In genomic region chr7:112898432-112899290, GRCh38 we compare ENCODE assay signal across 8 cellular contexts.
A peak's percentile ranks its signal among the peaks of the same experiment; 100 is the strongest.
DNase-seq lines count a peak whose midpoint lies in the region; ATAC-seq and TF ChIP-seq lines count a peak whose summit lies in the region.

No MANE protein-coding gene starts in this region.

- no peaks in the 10 kb centered on the region for H3K27me3 ChIP-seq in hepatocyte

- H3K79me2 ChIP-seq in hepatocyte = peaks cover 66% of the 10 kb centered on the region

- no peak overlapping the region for H2AFZ ChIP-seq in hepatocyte

- H3K9me3 ChIP-seq in hepatocyte (ENCODE audit: low read depth) = peaks cover 9% of the 10 kb centered on the region

- no peaks in the 10 kb centered on the region for H3K4me1 ChIP-seq in hepatocyte (ENCODE audit: insufficient read depth)

- peak; percentile 83 for ATAC-seq in HG03521 (IDR thresholded peaks at IDR 0.05; ENCODE audit: unreplicated experiment)

- no peak overlapping the region for H3K4me2 ChIP-seq in hepatocyte

- peak; percentile 74 for DNase-seq in ELF-1 (ENCODE audit: low read depth, low spot score)
- DNase-seq in GM20000 (ENCODE audit: low spot score) = peak; percentile 32
- peak; percentile 30 for DNase-seq in NCI-H774 (lab: John Stamatoyannopoulos, UW)
- peak; percentile 22 for DNase-seq in activated naive CD4-positive, alpha-beta T cell treated with anti-CD3 and anti-CD28 coated beads, Interleukin-2, amount 50 U/mL, for 16 hours
- DNase-seq in hepatocyte (ENCODE audit: low spot score) = peak; percentile 73
- peak; percentile 16 for DNase-seq in stimulated activated CD4-positive, alpha-beta T cell treated with anti-CD3 and anti-CD28 coated beads, Interleukin-1b, Interleukin-23, amount 100 ng/mL, for 48 hours
- no peak for DNase-seq in ureter (ENCODE audit: low spot score)

- H3K27ac ChIP-seq in hepatocyte = no peak overlapping the region

- no peak overlapping the region for H3K4me3 ChIP-seq in hepatocyte

- H4K20me1 ChIP-seq in hepatocyte (ENCODE audit: insufficient read depth, poor library complexity, severe bottlenecking) = no peaks in the 10 kb centered on the region

- no peaks in the 10 kb centered on the region for H3K36me3 ChIP-seq in hepatocyte (replicated peaks; ENCODE audit: insufficient read depth, low read depth)

- no peaks in the 10 kb centered on the region for H3K9me2 ChIP-seq in hepatocyte (replicated peaks; ENCODE audit: insufficient read depth)

- peak; percentile 50 for TF ChIP-seq CTCF in GM20000 (IDR thresholded peaks at IDR 0.05; ENCODE audit: extremely low read depth, missing control alignments)
- peak; percentile 61 for TF ChIP-seq CTCF in hepatocyte (IDR thresholded peaks at IDR 0.05; ENCODE audit: poor library complexity)
